ENCODE assay signal across 8 cellular contexts in the genomic region with DNA sequence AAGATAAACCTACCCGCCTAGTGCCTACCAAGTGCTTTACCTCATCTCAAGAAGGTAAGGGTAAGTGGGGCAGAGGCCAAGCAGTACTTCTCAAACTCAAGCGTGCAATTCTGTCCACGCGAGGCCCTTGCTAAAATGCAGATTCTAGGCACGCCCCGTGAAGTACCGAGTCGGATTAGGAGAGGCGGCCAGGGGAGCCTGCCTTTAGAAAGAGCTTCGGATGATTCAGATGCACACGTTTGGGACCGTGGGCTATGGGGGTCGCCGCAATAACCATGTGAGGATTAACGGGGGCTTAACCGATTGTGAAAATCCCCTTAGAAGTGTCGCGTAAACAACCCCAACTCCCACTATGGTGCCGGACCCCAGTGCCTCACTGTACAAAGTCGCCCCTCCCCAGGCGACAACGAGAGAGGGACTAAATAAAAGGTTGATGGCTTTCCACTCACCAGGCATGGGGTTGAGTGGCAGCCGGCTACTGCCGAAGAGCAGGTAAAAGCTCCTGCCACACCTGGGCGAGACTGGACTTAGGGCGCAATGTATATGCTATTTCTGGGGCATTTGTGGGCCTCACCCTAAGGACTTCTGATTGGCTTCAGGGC. TPM values are rescaled to one million over a fixed set of nuclear protein-coding genes. Genes with fewer than 3 reads are reported as not detected.
DNase-seq lines count a peak whose midpoint lies in the region; ATAC-seq and TF ChIP-seq lines count a peak whose summit lies in the region.

No MANE protein-coding gene starts in this region.

- 0 to 1% methylated on average over 26 of the region's 26 CpGs for WGBS in lung, 2 donors

- no peaks in the 10 kb centered on the region for H3K27me3 ChIP-seq in lung (ENCODE audit: control insufficient read depth, insufficient read depth)
- H3K27me3 ChIP-seq in subcutaneous abdominal adipose tissue (ENCODE audit: control insufficient read depth in 5 of 5, insufficient read depth in 4 of 5, low read length in 5 of 5) = no peaks in the 10 kb centered on the region

- peak overlapping the region; percentile 96 for H3K4me3 ChIP-seq in choroid plexus epithelial cell (ENCODE audit: low read depth, low read length)
- H3K4me3 ChIP-seq in lung = peak overlapping the region; percentile 75
- peak overlapping the region; percentile 90 to 99 (median 97) for H3K4me3 ChIP-seq in subcutaneous abdominal adipose tissue (ENCODE audit: low read depth in 1 of 5, low read length in 5 of 5)

- peak overlapping the region; percentile 81 to 100 (median 95) for H3K9ac ChIP-seq in subcutaneous abdominal adipose tissue (ENCODE audit: low read length in 5 of 5)

- H3K9me3 ChIP-seq in lung (ENCODE audit: control insufficient read depth in 2 of 2, insufficient read depth in 1 of 2, low read length in 1 of 2) (no peaks in the 10 kb centered on the region), subcutaneous abdominal adipose tissue (ENCODE audit: control insufficient read depth in 5 of 5, low read length in 5 of 5) (no peaks in the 10 kb centered on the region)

- ATAC-seq in lung (ENCODE audit: insufficient read depth, low FRiP score) = no peak
- ATAC-seq in HG02970 (IDR thresholded peaks at IDR 0.05; ENCODE audit: low FRiP score, unreplicated experiment) = no peak

- TF ChIP-seq CTCF in choroid plexus epithelial cell (conservative IDR thresholded peaks at IDR 0.05; ENCODE audit: low read depth, low read length) (no peak), lung (IDR thresholded peaks at IDR 0.05; ENCODE audit: control extremely low read depth, extremely low read depth) (no peak)

- H3K4me1 ChIP-seq in lung (ENCODE audit: control insufficient read depth in 2 of 2, insufficient read depth in 2 of 2, low read length in 2 of 2) = peaks cover 3 to 19% of the 10 kb centered on the region in 2 donors
- H3K4me1 ChIP-seq in subcutaneous abdominal adipose tissue (ENCODE audit: control insufficient read depth in 5 of 5, insufficient read depth in 5 of 5, low read length in 5 of 5) = peaks cover 5 to 47% (median 37%) of the 10 kb centered on the region in 5 donors

- H3K27ac ChIP-seq in lung (ENCODE audit: low read depth in 1 of 2, low read length in 1 of 2) (peak overlapping the region; percentile 75 to 96), subcutaneous abdominal adipose tissue (ENCODE audit: low read depth, low read length) (peak overlapping the region; percentile 90)

- peaks cover 0 to 3% of the 10 kb centered on the region in 2 donors for H3K36me3 ChIP-seq in lung (ENCODE audit: control insufficient read depth in 2 of 2, insufficient read depth in 2 of 2, low read length in 2 of 2)
- H3K36me3 ChIP-seq in subcutaneous abdominal adipose tissue (ENCODE audit: control insufficient read depth in 5 of 5, insufficient read depth in 5 of 5, low read length in 5 of 5) = peaks cover 0 to 2% (median 0%) of the 10 kb centered on the region in 5 donors

- DNase-seq in NCI-H1105 treated with DMSO at 0.1 percent for 48 hours (lab: John Stamatoyannopoulos, UW) (peak; percentile 8), NCI-H1105 (lab: John Stamatoyannopoulos, UW) (no peak), choroid plexus epithelial cell (ENCODE audit: low read depth) (peak; percentile 39), lung (ENCODE audit: low spot score) (peak; percentile 54), NCI-H226 (no peak)

TF ChIP-seq in PFSK-1, 5 proteins besides CTCF, POLR2A, EP300 and RAD21:
- TF ChIP-seq POLR2AphosphoS5 (IDR thresholded peaks at IDR 0.05; ENCODE audit: low read depth, low read length) = peak; percentile 87
- TF ChIP-seq, protein P1, sequence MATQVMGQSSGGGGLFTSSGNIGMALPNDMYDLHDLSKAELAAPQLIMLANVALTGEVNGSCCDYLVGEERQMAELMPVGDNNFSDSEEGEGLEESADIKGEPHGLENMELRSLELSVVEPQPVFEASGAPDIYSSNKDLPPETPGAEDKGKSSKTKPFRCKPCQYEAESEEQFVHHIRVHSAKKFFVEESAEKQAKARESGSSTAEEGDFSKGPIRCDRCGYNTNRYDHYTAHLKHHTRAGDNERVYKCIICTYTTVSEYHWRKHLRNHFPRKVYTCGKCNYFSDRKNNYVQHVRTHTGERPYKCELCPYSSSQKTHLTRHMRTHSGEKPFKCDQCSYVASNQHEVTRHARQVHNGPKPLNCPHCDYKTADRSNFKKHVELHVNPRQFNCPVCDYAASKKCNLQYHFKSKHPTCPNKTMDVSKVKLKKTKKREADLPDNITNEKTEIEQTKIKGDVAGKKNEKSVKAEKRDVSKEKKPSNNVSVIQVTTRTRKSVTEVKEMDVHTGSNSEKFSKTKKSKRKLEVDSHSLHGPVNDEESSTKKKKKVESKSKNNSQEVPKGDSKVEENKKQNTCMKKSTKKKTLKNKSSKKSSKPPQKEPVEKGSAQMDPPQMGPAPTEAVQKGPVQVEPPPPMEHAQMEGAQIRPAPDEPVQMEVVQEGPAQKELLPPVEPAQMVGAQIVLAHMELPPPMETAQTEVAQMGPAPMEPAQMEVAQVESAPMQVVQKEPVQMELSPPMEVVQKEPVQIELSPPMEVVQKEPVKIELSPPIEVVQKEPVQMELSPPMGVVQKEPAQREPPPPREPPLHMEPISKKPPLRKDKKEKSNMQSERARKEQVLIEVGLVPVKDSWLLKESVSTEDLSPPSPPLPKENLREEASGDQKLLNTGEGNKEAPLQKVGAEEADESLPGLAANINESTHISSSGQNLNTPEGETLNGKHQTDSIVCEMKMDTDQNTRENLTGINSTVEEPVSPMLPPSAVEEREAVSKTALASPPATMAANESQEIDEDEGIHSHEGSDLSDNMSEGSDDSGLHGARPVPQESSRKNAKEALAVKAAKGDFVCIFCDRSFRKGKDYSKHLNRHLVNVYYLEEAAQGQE (IDR thresholded peaks at IDR 0.05; ENCODE audit: insufficient read depth in 1 of 2, low read depth in 2 of 2, low read length in 2 of 2) = no peak
- TF ChIP-seq SIN3A (IDR thresholded peaks at IDR 0.05; ENCODE audit: borderline replicate concordance, insufficient read depth, low read length) = peak; percentile 53; the same call in 1 of the 2 replicates
- TF ChIP-seq TAF1 (IDR thresholded peaks at IDR 0.05; ENCODE audit: borderline replicate concordance, insufficient read depth, low read length) = peak; percentile 76; the same call in 1 of the 2 replicates
- TF ChIP-seq FOXP2 (optimal IDR thresholded peaks at IDR 0.05; ENCODE audit: borderline replicate concordance, extremely low read depth, extremely low read length, insufficient read depth) = no peak

RNA-seq across cellular contexts. Expression of a gene that starts 0.7 kb away (rescaled TPM):
- 29.4 TPM for polyA plus RNA-seq in PFSK-1 (2012; ENCODE audit: insufficient read length, low read depth)
- total RNA-seq in lung = 10 to 100 TPM in 1 of 2 donors, 1 to 10 TPM in 1; 4.9 to 19.9 TPM
- polyA plus RNA-seq in lung = 10 to 100 TPM in 1 of 2 donors, 1 to 10 TPM in 1; 5.8 to 16.4 TPM

RNA-seq across cellular contexts. Expression of a gene that starts 44.4 kb away (rescaled TPM):
- polyA plus RNA-seq in PFSK-1 (2012; ENCODE audit: insufficient read length, low read depth) = 0.28 TPM
- total RNA-seq in lung = 1 to 10 TPM; 2.5 to 4.5 TPM
- polyA plus RNA-seq in lung = 1 to 10 TPM; 2.3 to 4.4 TPM

RNA-seq across cellular contexts. Expression of a gene that starts 46.0 kb away (rescaled TPM):
- 18.8 TPM for polyA plus RNA-seq in PFSK-1 (2012; ENCODE audit: insufficient read length, low read depth)
- total RNA-seq in lung = 10 to 100 TPM in 1 of 2 donors, 1 to 10 TPM in 1; 9.3 to 43.9 TPM
- 10 to 100 TPM; 10.9 to 11.5 TPM for polyA plus RNA-seq in lung

RNA-seq across cellular contexts. Expression of a gene that starts 54.3 kb away (rescaled TPM):
- 30.5 TPM for polyA plus RNA-seq in PFSK-1 (2012; ENCODE audit: insufficient read length, low read depth)
- total RNA-seq in lung = 10 to 100 TPM; 26.7 to 37.8 TPM
- polyA plus RNA-seq in lung = 10 to 100 TPM; 22.8 to 61.7 TPM

Comparison
In these comparisons a context has a peak if more than half of its experiments do, and no peak if none do; other contexts are left out.
1. DNase-seq: peak in NCI-H1105 treated with DMSO at 0.1 percent for 48 hours (single experiment), choroid plexus epithelial cell (single experiment) and lung (single experiment); none in NCI-H1105 (single experiment) and NCI-H226 (single experiment).
2. Peak in every context shown above with its lines, with median percentiles within 50 percentile points of each other: H3K4me3 ChIP-seq.